ENCODE assay signal across 8 cellular contexts in the genomic region with DNA sequence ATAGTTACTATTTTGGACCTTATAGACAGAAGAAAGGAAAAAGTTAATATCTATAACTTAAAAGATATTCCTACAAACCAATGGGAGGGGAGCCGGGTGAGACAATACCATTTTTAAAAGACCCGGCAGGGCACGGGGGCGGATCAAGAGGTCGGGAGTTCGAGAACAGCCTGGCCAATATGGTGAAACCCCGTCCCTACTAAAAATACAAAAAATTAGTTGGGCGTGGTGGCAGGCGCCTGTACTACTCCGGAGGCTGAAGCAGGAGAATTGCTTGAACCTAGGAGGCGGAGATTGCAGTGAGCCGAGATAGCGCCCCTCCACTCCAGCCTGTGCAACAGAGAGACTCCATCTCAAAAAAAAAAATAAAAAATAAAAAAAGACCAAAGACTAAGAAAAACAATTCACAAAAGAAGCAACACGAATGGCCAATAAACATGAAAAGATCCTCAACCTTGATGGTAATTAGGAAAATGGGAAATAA. TPM values are rescaled to one million over a fixed set of nuclear protein-coding genes. Genes with fewer than 3 reads are reported as not detected.
DNase-seq lines count a peak whose midpoint lies in the region; ATAC-seq and TF ChIP-seq lines count a peak whose summit lies in the region.

No MANE protein-coding gene starts in this region.

- H3K27ac Mint-ChIP-seq in activated naive CD8-positive, alpha-beta T cell = peak overlapping the region; percentile 99
- H3K27ac Mint-ChIP-seq in mesothelial cell of epicardium = peak overlapping the region; percentile 100

- H4K20me1 ChIP-seq in BLaER1 = peaks cover 35% of the 10 kb centered on the region
- H4K20me1 ChIP-seq in KMS-11 (ENCODE audit: insufficient read depth) = no peaks in the 10 kb centered on the region; the same call in 1 of the 2 replicates

- H2AFZ ChIP-seq in KMS-11 (ENCODE audit: low read depth) = peak overlapping the region; percentile 98

- H3K27me3 ChIP-seq in BLaER1 (no peaks in the 10 kb centered on the region), KMS-11 (ENCODE audit: insufficient read depth, low read depth) (no peaks in the 10 kb centered on the region; the same call in 1 of the 2 replicates), upper lobe of right lung (no peaks in the 10 kb centered on the region)

- H3K4me3 ChIP-seq in BLaER1 (peak overlapping the region; percentile 88), KMS-11 (IDR thresholded peaks at IDR 0.05; ENCODE audit: insufficient read depth, low read depth, low read length) (no peak overlapping the region), upper lobe of right lung (peak overlapping the region; percentile 96)

- peak overlapping the region; percentile 89 for H3K27ac ChIP-seq in BLaER1
- H3K27ac ChIP-seq in KMS-11 = peak overlapping the region; percentile 93; the same call in 1 of the 2 replicates
- H3K27ac ChIP-seq in upper lobe of right lung = peak overlapping the region; percentile 93

- peaks cover 38% of the 10 kb centered on the region for H3K79me2 ChIP-seq in KMS-11 (ENCODE audit: insufficient read depth, low read depth)

- H3K9ac ChIP-seq in BLaER1 (peak overlapping the region; percentile 91), KMS-11 (peak overlapping the region; percentile 92; the same call in 1 of the 2 replicates)

- H3K9me3 ChIP-seq in BLaER1 = no peaks in the 10 kb centered on the region
- H3K9me3 ChIP-seq in upper lobe of right lung = no peaks in the 10 kb centered on the region

- TF ChIP-seq CTCF in KMS-11 (conservative IDR thresholded peaks at IDR 0.05; ENCODE audit: low read depth, low read length) (no peak), mesothelial cell of epicardium (IDR thresholded peaks at IDR 0.05; ENCODE audit: unreplicated experiment) (no peak), upper lobe of right lung (IDR thresholded peaks at IDR 0.05) (no peak)

- H3K36me3 ChIP-seq in BLaER1 = no peaks in the 10 kb centered on the region
- H3K36me3 ChIP-seq in KMS-11 (ENCODE audit: insufficient read depth) = no peaks in the 10 kb centered on the region
- no peaks in the 10 kb centered on the region for H3K36me3 ChIP-seq in upper lobe of right lung

- intact Hi-C loops in upper lobe of right lung (cut with DNase I) = no loop called here

- peak overlapping the region; percentile 100 for H3K4me3 Mint-ChIP-seq in activated naive CD8-positive, alpha-beta T cell
- peak overlapping the region; percentile 99 for H3K4me3 Mint-ChIP-seq in mesothelial cell of epicardium

- H3K4me1 ChIP-seq in BLaER1 (peaks cover 32% of the 10 kb centered on the region), KMS-11 (ENCODE audit: low read depth, poor library complexity, severe bottlenecking) (peaks cover 31% of the 10 kb centered on the region), upper lobe of right lung (peaks cover 10% of the 10 kb centered on the region)

- H3K4me2 ChIP-seq in BLaER1 = peak overlapping the region; percentile 90
- H3K4me2 ChIP-seq in KMS-11 = peak overlapping the region; percentile 88

- no peaks in the 10 kb centered on the region for H3K9me3 Mint-ChIP-seq in activated naive CD8-positive, alpha-beta T cell (ENCODE audit: low read depth)
- H3K9me3 Mint-ChIP-seq in mesothelial cell of epicardium = no peaks in the 10 kb centered on the region

- DNase-seq in mesothelial cell of epicardium (ENCODE audit: low spot score in 2 of 2, unreplicated experiment in 2 of 2) = no peak
- no peak for DNase-seq in upper lobe of right lung
- no peak for DNase-seq in NCI-H1930 (lab: John Stamatoyannopoulos, UW)
- DNase-seq in NCI-H128 (lab: John Stamatoyannopoulos, UW; ENCODE audit: unreplicated experiment) = no peak

- peaks cover 33% of the 10 kb centered on the region for H3K4me1 Mint-ChIP-seq in activated naive CD8-positive, alpha-beta T cell (ENCODE audit: low read depth)
- H3K4me1 Mint-ChIP-seq in mesothelial cell of epicardium = peaks cover 27% of the 10 kb centered on the region

- ATAC-seq in upper lobe of right lung = no peak
- ATAC-seq in HG02870 (IDR thresholded peaks at IDR 0.05; ENCODE audit: unreplicated experiment) = no peak

- no peaks in the 10 kb centered on the region for H3K36me3 Mint-ChIP-seq in activated naive CD8-positive, alpha-beta T cell
- peaks cover 3% of the 10 kb centered on the region for H3K36me3 Mint-ChIP-seq in mesothelial cell of epicardium

- H3K27me3 Mint-ChIP-seq in activated naive CD8-positive, alpha-beta T cell = peaks cover 12% of the 10 kb centered on the region
- H3K27me3 Mint-ChIP-seq in mesothelial cell of epicardium (ENCODE audit: low read depth) = peaks cover 29% of the 10 kb centered on the region

RNA-seq across cellular contexts. Expression of gene PSMB2, which starts 1.2 kb away (rescaled TPM):
- 60.1 to 61.9 TPM (median 61.1 TPM) in 3 replicates for total RNA-seq in mesothelial cell of epicardium
- total RNA-seq in upper lobe of right lung = 44.1 TPM
